Comparison of ENCODE assay signal across 8 cellular contexts in genomic region chr2:28753043-28753683, GRCh38. TPM values are rescaled to one million over a fixed set of nuclear protein-coding genes. Genes with fewer than 3 reads are reported as not detected.
A peak's percentile ranks its signal among the peaks of the same experiment; 100 is the strongest.
DNase-seq lines count a peak whose midpoint lies in the region; ATAC-seq and TF ChIP-seq lines count a peak whose summit lies in the region.

No MANE protein-coding gene starts in this region.

- peaks cover 34% of the 10 kb centered on the region for H3K36me3 Mint-ChIP-seq in activated CD8-positive, alpha-beta T cell treated with anti-CD3 and anti-CD28 coated beads for 36 hours (ENCODE audit: low read depth)

- H3K9me3 ChIP-seq in muscle layer of colon (ENCODE audit: low read length), result no peaks in the 10 kb centered on the region
- H3K9me3 ChIP-seq in suprapubic skin, result no peaks in the 10 kb centered on the region

- H3K9me3 Mint-ChIP-seq in activated CD8-positive, alpha-beta T cell treated with anti-CD3 and anti-CD28 coated beads for 36 hours, result no peaks in the 10 kb centered on the region

- H3K4me3 ChIP-seq in muscle layer of colon (ENCODE audit: low read depth in 1 of 2, low read length in 2 of 2), result peak overlapping the region; percentile 61 to 87
- peak overlapping the region; percentile 83 for H3K4me3 ChIP-seq in suprapubic skin

- TF ChIP-seq EP300 in suprapubic skin (IDR thresholded peaks at IDR 0.05), result no peak

- H3K27me3 Mint-ChIP-seq in activated CD8-positive, alpha-beta T cell treated with anti-CD3 and anti-CD28 coated beads for 36 hours, result no peaks in the 10 kb centered on the region

- intact Hi-C loops in activated CD8-positive, alpha-beta T cell treated with anti-CD3 and anti-CD28 coated beads for 36 hours (cut with micrococcal nuclease), result loop anchor here (2.0 to 5.0 kb wide), 2 partner anchors 141 to 186 kb away; no protein-coding TSS in a partner anchor

- CTCF ChIA-PET in activated CD8-positive, alpha-beta T cell treated with anti-CD3 and anti-CD28 coated beads for 36 hours (lab: Charles Lee), result interaction anchor here (0.7 to 14.7 kb wide), 4 partner anchors 9 to 186 kb away, joined by 3 to 156 read pairs (median 6); no protein-coding TSS in a partner anchor

- no peak for ATAC-seq in activated CD8-positive, alpha-beta T cell treated with anti-CD3 and anti-CD28 coated beads for 36 hours

- TF ChIP-seq CTCF in activated CD8-positive, alpha-beta T cell treated with anti-CD3 and anti-CD28 coated beads for 36 hours (IDR thresholded peaks at IDR 0.05), result peak; percentile 68
- TF ChIP-seq CTCF in suprapubic skin (IDR thresholded peaks at IDR 0.05), result peak; percentile 34 to 44

- POLR2A ChIA-PET in activated CD8-positive, alpha-beta T cell treated with anti-CD3 and anti-CD28 coated beads for 36 hours (lab: Charles Lee), result interaction anchor here (1.4 to 1.9 kb wide), 3 partner anchors 14 to 142 kb away, joined by 4 to 8 read pairs (median 4); partner anchors contain the start of gene WDR43

- H3K27ac ChIP-seq in epithelial cell of prostate (peak overlapping the region; percentile 95), muscle layer of colon (ENCODE audit: low read depth, low read length) (peak overlapping the region; percentile 99), suprapubic skin (peak overlapping the region; percentile 99)

- H3K36me3 ChIP-seq in muscle layer of colon (ENCODE audit: insufficient read depth, low read length), result no peaks in the 10 kb centered on the region
- no peaks in the 10 kb centered on the region for H3K36me3 ChIP-seq in suprapubic skin

- H3K27me3 ChIP-seq in muscle layer of colon (ENCODE audit: control insufficient read depth in 1 of 2, insufficient read depth in 2 of 2, low read length in 2 of 2) (no peaks in the 10 kb centered on the region), suprapubic skin (no peaks in the 10 kb centered on the region)

- TF ChIP-seq POLR2A in suprapubic skin (IDR thresholded peaks at IDR 0.05), result no peak

- 1% methylated on average over 7 of the region's 7 CpGs for WGBS in suprapubic skin

- H3K9ac ChIP-seq in muscle layer of colon (ENCODE audit: low read length), result peak overlapping the region; percentile 79

- peak; percentile 35 for DNase-seq in activated CD4-positive, CD25-positive, alpha-beta regulatory T cell treated with anti-CD3 and anti-CD28 coated beads, Interleukin-2, amount 50 U/mL, for 16 hours (ENCODE audit: low read depth, low spot score)
- DNase-seq in activated CD4-positive, CD25-positive, alpha-beta regulatory T cell treated with anti-CD3 and anti-CD28 coated beads, Interleukin-2, amount 50 U/mL, for 72 hours, result no peak
- DNase-seq in NCI-H2227 treated with DMSO at 0.1 percent for 48 hours (lab: John Stamatoyannopoulos, UW), result peak; percentile 46
- peak; percentile 62 for DNase-seq in activated CD8-positive, alpha-beta T cell treated with anti-CD3 and anti-CD28 coated beads for 36 hours
- peak; percentile 40 for DNase-seq in epithelial cell of prostate (ENCODE audit: low read depth, low spot score)
- DNase-seq in suprapubic skin (ENCODE audit: low spot score in 2 of 2), result no peak
- no peak for DNase-seq in NK-92 (lab: John Stamatoyannopoulos, UW; ENCODE audit: unreplicated experiment)

- H3K4me1 ChIP-seq in muscle layer of colon (ENCODE audit: insufficient read depth, low read length) (peaks cover 48% of the 10 kb centered on the region), suprapubic skin (peaks cover 65% of the 10 kb centered on the region)

- peaks cover 62% of the 10 kb centered on the region for H3K4me1 Mint-ChIP-seq in activated CD8-positive, alpha-beta T cell treated with anti-CD3 and anti-CD28 coated beads for 36 hours (ENCODE audit: low read depth)

- peak overlapping the region; percentile 94 for H3K4me3 Mint-ChIP-seq in activated CD8-positive, alpha-beta T cell treated with anti-CD3 and anti-CD28 coated beads for 36 hours

- peak overlapping the region; percentile 96 for H3K27ac Mint-ChIP-seq in activated CD8-positive, alpha-beta T cell treated with anti-CD3 and anti-CD28 coated beads for 36 hours

RNA-seq across cellular contexts. Expression of gene PPP1CB, which starts 1.5 kb away (rescaled TPM):
- 100 to 1,000 TPM; 206 to 216 TPM for total RNA-seq in activated CD8-positive, alpha-beta T cell treated with anti-CD3 and anti-CD28 coated beads for 36 hours
- 100 to 1,000 TPM; 105 to 151 (median 148) TPM for total RNA-seq in suprapubic skin

RNA-seq across cellular contexts. Expression of gene SPDYA, which starts 57.5 kb away (rescaled TPM):
- total RNA-seq in activated CD8-positive, alpha-beta T cell treated with anti-CD3 and anti-CD28 coated beads for 36 hours, result 1 to 10 TPM; 1.3 to 1.4 TPM
- 1 to 10 TPM in 2 of 4 donors, under 1 TPM in 2; 0.26 to 2.3 (median 1.0) TPM for total RNA-seq in suprapubic skin

Comparison
In these comparisons a context has a peak if more than half of its experiments do, and no peak if none do; other contexts are left out.
1. DNase-seq: peak in activated CD4-positive, CD25-positive, alpha-beta regulatory T cell treated with anti-CD3 and anti-CD28 coated beads, Interleukin-2, amount 50 U/mL, for 16 hours (single experiment), NCI-H2227 treated with DMSO at 0.1 percent for 48 hours (single experiment), activated CD8-positive, alpha-beta T cell treated with anti-CD3 and anti-CD28 coated beads for 36 hours (single experiment) and epithelial cell of prostate (single experiment); none in activated CD4-positive, CD25-positive, alpha-beta regulatory T cell treated with anti-CD3 and anti-CD28 coated beads, Interleukin-2, amount 50 U/mL, for 72 hours (single experiment), suprapubic skin (0 of 2) and NK-92 (single experiment).
2. Peak in every context shown above with its lines, with median percentiles within 50 percentile points of each other: H3K27ac ChIP-seq.